Comparison of ENCODE assay signal across 31 cellular contexts in genomic region chr16:57952909-57953308, GRCh38. TPM values are rescaled to one million over a fixed set of nuclear protein-coding genes. Genes with fewer than 3 reads are reported as not detected.
"Had no signal": no experiment of that assay in that cellular context is flagged by ENCODE, and none has a peak within 500 bp of the region (broad histone marks: within the 10 kb centered on the region; RNA-seq: fewer than 3 reads in every experiment).

No MANE protein-coding gene starts in this region.

- H3K36me3 ChIP-seq: colonic mucosa, gastrocnemius medialis, pancreas, suprapubic skin, transverse colon had no signal

- H3K27ac ChIP-seq: colonic mucosa, epithelial cell of prostate, gastrocnemius medialis, pancreas, suprapubic skin, transverse colon had no signal

- H3K4me2 ChIP-seq: smooth muscle cell had no signal

- H3K9me3 Mint-ChIP-seq: dendritic cell treated with granulocyte-macrophage colony-stimulating factor and Interleukin-4, amounts not matched to agents 40 ng/mL and 50 ng/mL, for 4 days; endodermal cell; mesothelial cell of epicardium; nephron progenitor cell; stimulated activated naive CD8-positive, alpha-beta T cell treated with anti-CD3 and anti-CD28 coated beads, Interleukin-15, amount 100 ng/mL, for 72 hours had no signal

- H3K27me3 Mint-ChIP-seq: stimulated activated naive CD8-positive, alpha-beta T cell treated with anti-CD3 and anti-CD28 coated beads, Interleukin-15, amount 100 ng/mL, for 72 hours had no signal

- ATAC-seq: esophagus mucosa; gastrocnemius medialis; naive thymus-derived CD4-positive, alpha-beta T cell; pancreas; sciatic nerve; stimulated activated naive CD8-positive, alpha-beta T cell treated with anti-CD3 and anti-CD28 coated beads, Interleukin-15, amount 100 ng/mL, for 72 hours had no signal

- H3K27me3 ChIP-seq: colonic mucosa, pancreas had no signal

- DNase-seq: colonic mucosa; effector CD8-positive, alpha-beta T cell; endodermal cell; foreskin fibroblast; gastrocnemius medialis; head of caudate nucleus; mesenchymal stem cell; naive thymus-derived CD4-positive, alpha-beta T cell; nephron progenitor cell; occipital lobe; pancreas; retina; stimulated activated CD4-positive, alpha-beta T cell treated with anti-CD3 and anti-CD28 coated beads, Interleukin-12 subunit alpha, Interleukin-12 subunit beta, amount 100 ng/mL, for 4 hours; stimulated activated CD4-positive, alpha-beta T cell treated with anti-CD3 and anti-CD28 coated beads, Interleukin-1b, Interleukin-23, amount 100 ng/mL, for 48 hours; stimulated activated CD4-positive, alpha-beta T cell treated with anti-CD3 and anti-CD28 coated beads, Interleukin-4, amount 100 ng/mL, for 1 hour; stimulated activated CD8-positive, alpha-beta memory T cell treated with anti-CD3 and anti-CD28 coated beads, Interleukin-4, amount 100 ng/mL, for 48 hours; stimulated activated naive CD4-positive, alpha-beta T cell; stimulated activated naive CD8-positive, alpha-beta T cell treated with anti-CD3 and anti-CD28 coated beads, Interleukin-15, amount 100 ng/mL, for 72 hours; transverse colon had no signal

- H3K27ac Mint-ChIP-seq: dendritic cell treated with granulocyte-macrophage colony-stimulating factor and Interleukin-4, amounts not matched to agents 40 ng/mL and 50 ng/mL, for 4 days; endodermal cell; mesothelial cell of epicardium; naive thymus-derived CD4-positive, alpha-beta T cell had no signal

- H3K9me3 ChIP-seq: colonic mucosa, gastrocnemius medialis, pancreas, suprapubic skin, transverse colon had no signal

- H3K36me3 Mint-ChIP-seq: mesothelial cell of epicardium; naive thymus-derived CD4-positive, alpha-beta T cell had no signal

- FAIRE-seq: keratinocyte, pancreas had no signal

- H3K4me3 Mint-ChIP-seq: dendritic cell treated with granulocyte-macrophage colony-stimulating factor and Interleukin-4, amounts not matched to agents 40 ng/mL and 50 ng/mL, for 4 days; endodermal cell; mesothelial cell of epicardium; naive thymus-derived CD4-positive, alpha-beta T cell; nephron progenitor cell; stimulated activated naive CD8-positive, alpha-beta T cell treated with anti-CD3 and anti-CD28 coated beads, Interleukin-15, amount 100 ng/mL, for 72 hours had no signal

- H3K4me3 ChIP-seq: colonic mucosa, gastrocnemius medialis, pancreas, smooth muscle cell, suprapubic skin, transverse colon had no signal

- H3K4me1 ChIP-seq: colonic mucosa, gastrocnemius medialis, pancreas, transverse colon had no signal

- H3K4me1 Mint-ChIP-seq: stimulated activated naive CD8-positive, alpha-beta T cell treated with anti-CD3 and anti-CD28 coated beads, Interleukin-15, amount 100 ng/mL, for 72 hours had no signal

RNA-seq across cellular contexts. Expression of gene CNGB1, which starts 18.0 kb away (rescaled TPM):
- total RNA-seq: gastrocnemius medialis; glomerular endothelial cell; lung microvascular endothelial cell; naive thymus-derived CD4-positive, alpha-beta T cell; occipital lobe; posterior vena cava; sciatic nerve; smooth muscle cell had no signal
- polyA plus RNA-seq: naive thymus-derived CD4-positive, alpha-beta T cell; smooth muscle cell; urinary bladder had no signal
